17 cellular contexts compared by ENCODE assay signal in genomic region chr19:29609636-29610035, GRCh38. TPM values are rescaled to one million over a fixed set of nuclear protein-coding genes. Genes with fewer than 3 reads are reported as not detected.
A peak's percentile ranks its signal among the peaks of the same experiment; 100 is the strongest.
DNase-seq lines count a peak whose midpoint lies in the region; ATAC-seq and TF ChIP-seq lines count a peak whose summit lies in the region.
"Had no signal": no experiment of that assay in that cellular context is flagged by ENCODE, and none has a peak within 500 bp of the region (broad histone marks: within the 10 kb centered on the region; RNA-seq: fewer than 3 reads in every experiment).

No MANE protein-coding gene starts in this region.

- DNase-seq in activated CD8-positive, alpha-beta memory T cell treated with anti-CD3 and anti-CD28 coated beads, Interleukin-2, amount 10 ng/mL, durations not matched to agents 7 days and 5 days = no peak
- DNase-seq in activated CD8-positive, alpha-beta memory T cell treated with anti-CD3 and anti-CD28 coated beads for 24 hours = no peak
- DNase-seq in effector memory CD8-positive, alpha-beta T cell = no peak
- no peak for DNase-seq in natural killer cell treated with Interleukin-12 subunit alpha and Interleukin-12 subunit beta and Interleukin-15 and Interleukin-18, amount 100 ng/mL, for 72 hours (ENCODE audit: low spot score)
- DNase-seq in stimulated activated effector memory CD8-positive, alpha-beta T cell treated with anti-CD3 and anti-CD28 coated beads, Interleukin-12 subunit alpha, Interleukin-12 subunit beta, amount 100 ng/mL, for 72 hours (ENCODE audit: low spot score in 2 of 2) = no peak
- DNase-seq in NCI-H1105 treated with DMSO at 0.1 percent for 48 hours (lab: John Stamatoyannopoulos, UW) (no peak), HUDEP-2 (lab: John Stamatoyannopoulos, UW; ENCODE audit: unreplicated experiment in 76 of 76) (no peak), Calu3 (no peak)
- DNase-seq: 8988T, C1 segment of cervical spinal cord, Caco-2, DMS53, NCI-H345, NCI-H69, OCI-M1 had no signal

- no TSS peak for BruUV-seq in Calu3 (replicated peaks; lab: Mats Ljungman, UMichigan)

- no peaks in the 10 kb centered on the region for H3K27me3 Mint-ChIP-seq in activated CD8-positive, alpha-beta memory T cell treated with anti-CD3 and anti-CD28 coated beads, Interleukin-2, amount 10 ng/mL, durations not matched to agents 7 days and 5 days
- no peaks in the 10 kb centered on the region for H3K27me3 Mint-ChIP-seq in effector memory CD8-positive, alpha-beta T cell
- H3K27me3 Mint-ChIP-seq in natural killer cell treated with Interleukin-12 subunit alpha and Interleukin-12 subunit beta and Interleukin-15 and Interleukin-18, amount 100 ng/mL, for 72 hours = no peaks in the 10 kb centered on the region
- no peaks in the 10 kb centered on the region for H3K27me3 Mint-ChIP-seq in Calu3 (ENCODE audit: unreplicated experiment)

- H3K4me1 Mint-ChIP-seq in activated CD8-positive, alpha-beta memory T cell treated with anti-CD3 and anti-CD28 coated beads, Interleukin-2, amount 10 ng/mL, durations not matched to agents 7 days and 5 days = peaks cover 38% of the 10 kb centered on the region
- peaks cover 27 to 48% of the 10 kb centered on the region in 2 donors for H3K4me1 Mint-ChIP-seq in effector memory CD8-positive, alpha-beta T cell (ENCODE audit: low read depth in 2 of 2)
- H3K4me1 Mint-ChIP-seq in natural killer cell treated with Interleukin-12 subunit alpha and Interleukin-12 subunit beta and Interleukin-15 and Interleukin-18, amount 100 ng/mL, for 72 hours (ENCODE audit: low read depth in 2 of 2) = peaks cover 26 to 41% of the 10 kb centered on the region in 2 donors
- peaks cover 41% of the 10 kb centered on the region for H3K4me1 Mint-ChIP-seq in stimulated activated effector memory CD8-positive, alpha-beta T cell treated with anti-CD3 and anti-CD28 coated beads, Interleukin-12 subunit alpha, Interleukin-12 subunit beta, amount 100 ng/mL, for 72 hours
- H3K4me1 Mint-ChIP-seq in Calu3 (ENCODE audit: low read depth, unreplicated experiment) = no peaks in the 10 kb centered on the region

- no peak for ATAC-seq in activated CD8-positive, alpha-beta memory T cell treated with anti-CD3 and anti-CD28 coated beads, Interleukin-2, amount 10 ng/mL, durations not matched to agents 7 days and 5 days
- ATAC-seq in effector memory CD8-positive, alpha-beta T cell (replicated peaks) = no peak
- ATAC-seq in natural killer cell treated with Interleukin-12 subunit alpha and Interleukin-12 subunit beta and Interleukin-15 and Interleukin-18, amount 100 ng/mL, for 72 hours = no peak
- ATAC-seq in stimulated activated effector memory CD8-positive, alpha-beta T cell treated with anti-CD3 and anti-CD28 coated beads, Interleukin-12 subunit alpha, Interleukin-12 subunit beta, amount 100 ng/mL, for 72 hours = no peak
- ATAC-seq: HCT116, K562 had no signal

- CTCF ChIA-PET in activated CD8-positive, alpha-beta memory T cell treated with anti-CD3 and anti-CD28 coated beads, Interleukin-2, amount 10 ng/mL, durations not matched to agents 7 days and 5 days (lab: Charles Lee) = interaction anchor here (1.2 to 8.6 kb wide), 12 partner anchors 13 to 112 kb away, joined by 4 to 171 read pairs (median 15); partner anchors contain the start of genes C19orf12 and PLEKHF1
- CTCF ChIA-PET in Calu3 (lab: Charles Lee) = interaction anchor here (1.4 to 2.4 kb wide), 2 partner anchors 62 to 107 kb away, joined by 4 to 16 read pairs; no protein-coding TSS in a partner anchor

- H3K27ac Mint-ChIP-seq in activated CD8-positive, alpha-beta memory T cell treated with anti-CD3 and anti-CD28 coated beads, Interleukin-2, amount 10 ng/mL, durations not matched to agents 7 days and 5 days = peak overlapping the region; percentile 81
- H3K27ac Mint-ChIP-seq in effector memory CD8-positive, alpha-beta T cell = peak overlapping the region; percentile 84 to 95
- peak overlapping the region; percentile 79 to 87 for H3K27ac Mint-ChIP-seq in natural killer cell treated with Interleukin-12 subunit alpha and Interleukin-12 subunit beta and Interleukin-15 and Interleukin-18, amount 100 ng/mL, for 72 hours
- H3K27ac Mint-ChIP-seq in stimulated activated effector memory CD8-positive, alpha-beta T cell treated with anti-CD3 and anti-CD28 coated beads, Interleukin-12 subunit alpha, Interleukin-12 subunit beta, amount 100 ng/mL, for 72 hours = peak overlapping the region; percentile 43
- H3K27ac Mint-ChIP-seq in Calu3 (ENCODE audit: unreplicated experiment) = no peak overlapping the region

- intact Hi-C loops in Calu3 (cut with micrococcal nuclease; ENCODE audit: unreplicated experiment) = loop anchor here (1.0 kb wide), 2 partner anchors 82 to 107 kb away; no protein-coding TSS in a partner anchor

- H3K4me3 Mint-ChIP-seq in activated CD8-positive, alpha-beta memory T cell treated with anti-CD3 and anti-CD28 coated beads, Interleukin-2, amount 10 ng/mL, durations not matched to agents 7 days and 5 days = no peak overlapping the region
- peak overlapping the region; percentile 46 to 80 for H3K4me3 Mint-ChIP-seq in effector memory CD8-positive, alpha-beta T cell
- H3K4me3 Mint-ChIP-seq in natural killer cell treated with Interleukin-12 subunit alpha and Interleukin-12 subunit beta and Interleukin-15 and Interleukin-18, amount 100 ng/mL, for 72 hours = peak overlapping the region; percentile 61
- peak overlapping the region; percentile 41 for H3K4me3 Mint-ChIP-seq in stimulated activated effector memory CD8-positive, alpha-beta T cell treated with anti-CD3 and anti-CD28 coated beads, Interleukin-12 subunit alpha, Interleukin-12 subunit beta, amount 100 ng/mL, for 72 hours
- H3K4me3 Mint-ChIP-seq in Calu3 (ENCODE audit: low read depth, unreplicated experiment) = no peak overlapping the region

- TF ChIP-seq CTCF in Calu3 (IDR thresholded peaks at IDR 0.05; ENCODE audit: unreplicated experiment) = no peak

- peaks cover 28% of the 10 kb centered on the region for H3K36me3 Mint-ChIP-seq in activated CD8-positive, alpha-beta memory T cell treated with anti-CD3 and anti-CD28 coated beads, Interleukin-2, amount 10 ng/mL, durations not matched to agents 7 days and 5 days
- peaks cover 49% of the 10 kb centered on the region for H3K36me3 Mint-ChIP-seq in effector memory CD8-positive, alpha-beta T cell (ENCODE audit: insufficient read depth)
- H3K36me3 Mint-ChIP-seq in natural killer cell treated with Interleukin-12 subunit alpha and Interleukin-12 subunit beta and Interleukin-15 and Interleukin-18, amount 100 ng/mL, for 72 hours = peaks cover 21% of the 10 kb centered on the region
- H3K36me3 Mint-ChIP-seq in stimulated activated effector memory CD8-positive, alpha-beta T cell treated with anti-CD3 and anti-CD28 coated beads, Interleukin-12 subunit alpha, Interleukin-12 subunit beta, amount 100 ng/mL, for 72 hours = peaks cover 70% of the 10 kb centered on the region
- H3K36me3 Mint-ChIP-seq in Calu3 (ENCODE audit: insufficient read depth, unreplicated experiment) = peaks cover 18% of the 10 kb centered on the region

- no peaks in the 10 kb centered on the region for H3K9me3 Mint-ChIP-seq in activated CD8-positive, alpha-beta memory T cell treated with anti-CD3 and anti-CD28 coated beads, Interleukin-2, amount 10 ng/mL, durations not matched to agents 7 days and 5 days (ENCODE audit: low read depth)
- no peaks in the 10 kb centered on the region for H3K9me3 Mint-ChIP-seq in effector memory CD8-positive, alpha-beta T cell
- no peaks in the 10 kb centered on the region for H3K9me3 Mint-ChIP-seq in natural killer cell treated with Interleukin-12 subunit alpha and Interleukin-12 subunit beta and Interleukin-15 and Interleukin-18, amount 100 ng/mL, for 72 hours
- H3K9me3 Mint-ChIP-seq in stimulated activated effector memory CD8-positive, alpha-beta T cell treated with anti-CD3 and anti-CD28 coated beads, Interleukin-12 subunit alpha, Interleukin-12 subunit beta, amount 100 ng/mL, for 72 hours = no peaks in the 10 kb centered on the region
- H3K9me3 Mint-ChIP-seq in Calu3 (ENCODE audit: low read depth, unreplicated experiment) = no peaks in the 10 kb centered on the region

RNA-seq across cellular contexts. Expression of gene POP4, which starts 3.6 kb away (rescaled TPM):
- 100 to 1,000 TPM in 1 of 2 experiments, 10 to 100 TPM in 1; 96.6 to 106 TPM for total RNA-seq in activated CD8-positive, alpha-beta memory T cell treated with anti-CD3 and anti-CD28 coated beads, Interleukin-2, amount 10 ng/mL, durations not matched to agents 7 days and 5 days
- total RNA-seq in natural killer cell treated with Interleukin-12 subunit alpha and Interleukin-12 subunit beta and Interleukin-15 and Interleukin-18, amount 100 ng/mL, for 72 hours = 100 to 1,000 TPM in 1 of 2 donors, 10 to 100 TPM in 1; 94.3 to 108 TPM
- total RNA-seq in Calu3 (2022) = 72.9 and 77.9 TPM in 2 replicates

RNA-seq across cellular contexts. Expression of gene PLEKHF1, which starts 55.6 kb away (rescaled TPM):
- total RNA-seq in activated CD8-positive, alpha-beta memory T cell treated with anti-CD3 and anti-CD28 coated beads, Interleukin-2, amount 10 ng/mL, durations not matched to agents 7 days and 5 days = 10 to 100 TPM; 42.4 to 64.1 TPM
- total RNA-seq in natural killer cell treated with Interleukin-12 subunit alpha and Interleukin-12 subunit beta and Interleukin-15 and Interleukin-18, amount 100 ng/mL, for 72 hours = 10 to 100 TPM; 15.6 to 17.7 TPM
- total RNA-seq in Calu3 (2022) = 2.4 and 2.9 TPM in 2 replicates

Comparison
In these comparisons a context has a peak if more than half of its experiments do, and no peak if none do; other contexts are left out.
1. H3K4me3 Mint-ChIP-seq: peak in effector memory CD8-positive, alpha-beta T cell (2 of 2), natural killer cell treated with Interleukin-12 subunit alpha and Interleukin-12 subunit beta and Interleukin-15 and Interleukin-18, amount 100 ng/mL, for 72 hours (single experiment) and stimulated activated effector memory CD8-positive, alpha-beta T cell treated with anti-CD3 and anti-CD28 coated beads, Interleukin-12 subunit alpha, Interleukin-12 subunit beta, amount 100 ng/mL, for 72 hours (single experiment); none in activated CD8-positive, alpha-beta memory T cell treated with anti-CD3 and anti-CD28 coated beads, Interleukin-2, amount 10 ng/mL, durations not matched to agents 7 days and 5 days (single experiment) and Calu3 (single experiment).